23 cellular contexts compared by ENCODE assay signal in genomic region chr16:47946077-47946476, GRCh38.
"Had no signal": no experiment of that assay in that cellular context is flagged by ENCODE, and none has a peak within 500 bp of the region (broad histone marks: within the 10 kb centered on the region; RNA-seq: fewer than 3 reads in every experiment).

No MANE protein-coding gene starts in this region.

- DNase-seq: colonic mucosa; cortex of kidney; effector CD8-positive, alpha-beta T cell; effector memory CD8-positive, alpha-beta T cell; erythroblast; esophagus squamous epithelium; foreskin fibroblast; foreskin melanocyte; gastrocnemius medialis; glutamatergic neuron; heart right ventricle; hippocampal formation; left cardiac atrium; left lung; left ventricle myocardium superior; lower lobe of right lung; mesenchymal stem cell; mucosa of descending colon had no signal

- ATAC-seq: effector memory CD8-positive, alpha-beta T cell; esophagus mucosa; gastrocnemius medialis; heart right ventricle; left cardiac atrium; left lung; left ventricle myocardium superior; lower lobe of right lung; mucosa of descending colon had no signal

- H3K4me1 Mint-ChIP-seq: mesothelial cell of epicardium had no signal

- H3K36me3 ChIP-seq: colonic mucosa, esophagus squamous epithelium, gastrocnemius medialis, heart right ventricle, left lung, lower lobe of right lung had no signal

- H3K9me3 ChIP-seq: colonic mucosa, esophagus squamous epithelium, gastrocnemius medialis, heart right ventricle, left lung, lower lobe of right lung, mucosa of descending colon had no signal

- H3K27ac Mint-ChIP-seq: dendritic cell treated with granulocyte-macrophage colony-stimulating factor and Interleukin-4, amounts not matched to agents 40 ng/mL and 50 ng/mL, for 4 days; effector memory CD8-positive, alpha-beta T cell; endodermal cell; mesothelial cell of epicardium had no signal

- H3K27me3 ChIP-seq: colonic mucosa, esophagus squamous epithelium, gastrocnemius medialis, left lung had no signal

- H3K4me1 ChIP-seq: colonic mucosa, esophagus squamous epithelium, gastrocnemius medialis, heart right ventricle, left lung, lower lobe of right lung had no signal

- H3K9me3 Mint-ChIP-seq: dendritic cell treated with granulocyte-macrophage colony-stimulating factor and Interleukin-4, amounts not matched to agents 40 ng/mL and 50 ng/mL, for 4 days; effector memory CD8-positive, alpha-beta T cell; mesothelial cell of epicardium had no signal

- H3K27me3 Mint-ChIP-seq: dendritic cell treated with granulocyte-macrophage colony-stimulating factor and Interleukin-4, amounts not matched to agents 40 ng/mL and 50 ng/mL, for 4 days had no signal

- H3K4me3 ChIP-seq: colonic mucosa, esophagus squamous epithelium, gastrocnemius medialis, heart right ventricle, left lung, lower lobe of right lung, mucosa of descending colon had no signal

- H3K4me3 Mint-ChIP-seq: dendritic cell treated with granulocyte-macrophage colony-stimulating factor and Interleukin-4, amounts not matched to agents 40 ng/mL and 50 ng/mL, for 4 days; effector memory CD8-positive, alpha-beta T cell; endodermal cell; mesothelial cell of epicardium had no signal

- H3K27ac ChIP-seq: colonic mucosa, epithelial cell of prostate, esophagus squamous epithelium, gastrocnemius medialis, heart right ventricle, left lung, lower lobe of right lung had no signal

- H3K36me3 Mint-ChIP-seq: mesothelial cell of epicardium had no signal
